Comparison of ENCODE assay signal across 11 cellular contexts in the genomic region with DNA sequence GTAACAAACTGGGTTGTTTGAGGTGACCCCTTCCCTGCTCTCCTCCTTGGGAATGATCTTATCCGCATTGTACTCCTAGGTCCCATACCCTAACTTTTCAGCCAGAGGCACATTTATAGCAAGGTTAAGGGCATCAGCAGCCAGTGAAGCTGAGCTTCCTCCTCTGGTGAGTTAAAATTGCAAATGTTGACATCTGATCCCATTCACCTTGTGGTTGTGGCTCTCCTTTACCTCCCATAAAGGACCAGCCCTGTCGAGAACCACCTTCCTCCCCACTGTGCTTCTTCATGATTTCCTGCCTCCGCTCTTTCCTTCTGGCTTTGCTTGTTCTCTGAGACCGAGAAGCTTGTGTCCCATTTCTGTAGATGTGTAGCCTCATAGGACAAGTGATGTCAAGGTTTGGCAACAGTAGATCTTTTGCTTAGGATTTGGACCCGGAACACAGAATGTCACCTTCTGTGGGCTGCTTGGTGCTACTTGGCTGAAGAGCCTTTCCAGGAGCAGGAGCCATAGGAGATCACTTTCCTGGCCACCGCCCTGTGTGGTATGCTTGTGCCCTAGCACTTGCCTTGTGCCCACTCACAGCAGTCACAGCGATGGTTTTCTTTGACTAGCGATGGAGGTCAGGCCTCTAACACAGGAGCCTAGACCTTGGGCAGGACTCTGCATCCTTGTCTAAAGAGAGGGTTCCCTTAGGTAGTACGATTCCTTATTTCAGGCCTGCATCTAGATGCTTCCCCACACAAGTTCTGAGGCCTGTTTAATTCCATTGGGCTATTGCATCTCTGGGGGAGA. TPM values are rescaled to one million over a fixed set of nuclear protein-coding genes. Genes with fewer than 3 reads are reported as not detected.
A peak's percentile ranks its signal among the peaks of the same experiment; 100 is the strongest.
DNase-seq lines count a peak whose midpoint lies in the region; ATAC-seq, FAIRE-seq and TF ChIP-seq lines count a peak whose summit lies in the region.
"Had no signal": no experiment of that assay in that cellular context is flagged by ENCODE, and none has a peak within 500 bp of the region (broad histone marks: within the 10 kb centered on the region; RNA-seq: fewer than 3 reads in every experiment).

No MANE protein-coding gene starts in this region.

- H3K4me1 Mint-ChIP-seq in activated CD4-positive, alpha-beta memory T cell treated with anti-CD3 and anti-CD28 coated beads, Interleukin-2, amount 10 ng/mL, durations not matched to agents 7 days and 5 days, result peaks cover 59% of the 10 kb centered on the region
- peaks cover 27% of the 10 kb centered on the region for H3K4me1 Mint-ChIP-seq in endodermal cell

- H3K9ac ChIP-seq in skeletal muscle tissue (ENCODE audit: low read depth in 1 of 3, low read length in 3 of 3), result peak overlapping the region in 1 of 3 donors; percentile 24
- H3K9ac ChIP-seq in endodermal cell (ENCODE audit: extremely low read depth, low read length, poor library complexity, severe bottlenecking), result no peak overlapping the region

- no peak for TF ChIP-seq EP300 in gastroesophageal sphincter (IDR thresholded peaks at IDR 0.05)

- no peaks in the 10 kb centered on the region for H3K27me3 ChIP-seq in gastroesophageal sphincter
- H3K27me3 ChIP-seq in skeletal muscle tissue (ENCODE audit: control insufficient read depth in 3 of 3, insufficient read depth in 3 of 3, low read length in 3 of 3), result no peaks in the 10 kb centered on the region
- H3K27me3 ChIP-seq in endodermal cell (ENCODE audit: control insufficient read depth, insufficient read depth, low read length, poor library complexity, severe bottlenecking), result no peaks in the 10 kb centered on the region
- H3K27me3 ChIP-seq: colonic mucosa had no signal

- no peak for FAIRE-seq in urothelium cell line (lab: Jason Lieb, UNC)

- no peaks in the 10 kb centered on the region for H3K27me3 Mint-ChIP-seq in activated CD4-positive, alpha-beta memory T cell treated with anti-CD3 and anti-CD28 coated beads, Interleukin-2, amount 10 ng/mL, durations not matched to agents 7 days and 5 days
- no peaks in the 10 kb centered on the region for H3K27me3 Mint-ChIP-seq in endodermal cell (ENCODE audit: insufficient read depth)

- H3K4me1 ChIP-seq in gastroesophageal sphincter, result peaks cover 16 to 72% (median 27%) of the 10 kb centered on the region in 3 donors
- H3K4me1 ChIP-seq in skeletal muscle tissue (ENCODE audit: control insufficient read depth in 3 of 3, insufficient read depth in 3 of 3, low read length in 3 of 3), result peaks cover 47 to 56% (median 49%) of the 10 kb centered on the region in 3 donors
- H3K4me1 ChIP-seq in endodermal cell (ENCODE audit: control insufficient read depth, insufficient read depth, low read length), result peaks cover 9% of the 10 kb centered on the region

- no peak for TF ChIP-seq POLR2A in gastroesophageal sphincter (IDR thresholded peaks at IDR 0.05)

- CTCF ChIA-PET in activated CD4-positive, alpha-beta memory T cell treated with anti-CD3 and anti-CD28 coated beads, Interleukin-2, amount 10 ng/mL, durations not matched to agents 7 days and 5 days (lab: Charles Lee), result interaction anchor here (1.2 kb wide), 1 partner anchor 31 kb away, joined by 3 read pairs; no protein-coding TSS in a partner anchor

- 80 to 95% methylated on average over 3 to 6 of the region's 9 CpGs for WGBS in gastroesophageal sphincter (ENCODE audit: low coverage in 1 of 2), 2 donors
- WGBS in endodermal cell (ENCODE audit: insufficient coverage in 1 of 2, insufficient read length in 1 of 2), 2 experiments, result 91 to 100% methylated on average over 6 to 9 of the region's 9 CpGs

- TF ChIP-seq CTCF in gastroesophageal sphincter (IDR thresholded peaks at IDR 0.05) (no peak), endodermal cell (conservative IDR thresholded peaks at IDR 0.05) (no peak)

- no peak overlapping the region for H3K4me3 Mint-ChIP-seq in activated CD4-positive, alpha-beta memory T cell treated with anti-CD3 and anti-CD28 coated beads, Interleukin-2, amount 10 ng/mL, durations not matched to agents 7 days and 5 days
- H3K4me3 Mint-ChIP-seq in endodermal cell, result no peak overlapping the region

- POLR2A ChIA-PET in activated CD4-positive, alpha-beta memory T cell treated with anti-CD3 and anti-CD28 coated beads, Interleukin-2, amount 10 ng/mL, durations not matched to agents 7 days and 5 days (lab: Charles Lee), result interaction anchor here (0.8 to 3.1 kb wide), 4 partner anchors 17 to 33 kb away, joined by 3 to 20 read pairs (median 4); partner anchors contain the start of genes FBXO42 and SZRD1

- DNase-seq in activated CD4-positive, alpha-beta memory T cell treated with anti-CD3 and anti-CD28 coated beads, Interleukin-2, amount 10 ng/mL, durations not matched to agents 7 days and 5 days, result no peak
- DNase-seq in hepatic stellate cell (ENCODE audit: low spot score), result no peak
- no peak for DNase-seq in DMS79 treated with DMSO at 0.1 percent for 48 hours (lab: John Stamatoyannopoulos, UW)
- DNase-seq in urothelium cell line (ENCODE audit: low spot score), result no peak
- DNase-seq in endodermal cell, result no peak
- DNase-seq: activated CD4-positive, CD25-positive, alpha-beta regulatory T cell; colonic mucosa; NK-92 treated with Interleukin-12 subunit alpha and Interleukin-12 subunit beta, amount 100 ng/mL, for 24 hours had no signal

- H3K36me3 ChIP-seq in gastroesophageal sphincter, result no peaks in the 10 kb centered on the region
- H3K36me3 ChIP-seq in skeletal muscle tissue (ENCODE audit: control insufficient read depth in 3 of 3, insufficient read depth in 3 of 3, low read length in 3 of 3), result no peaks in the 10 kb centered on the region
- H3K36me3 ChIP-seq in endodermal cell (ENCODE audit: control insufficient read depth, insufficient read depth, low read length), result no peaks in the 10 kb centered on the region
- H3K36me3 ChIP-seq: colonic mucosa had no signal

- H3K27ac Mint-ChIP-seq in activated CD4-positive, alpha-beta memory T cell treated with anti-CD3 and anti-CD28 coated beads, Interleukin-2, amount 10 ng/mL, durations not matched to agents 7 days and 5 days, result peak overlapping the region; percentile 12
- no peak overlapping the region for H3K27ac Mint-ChIP-seq in endodermal cell

- ATAC-seq in GM21723 (IDR thresholded peaks at IDR 0.05; ENCODE audit: unreplicated experiment) (peak; percentile 5), gastroesophageal sphincter (no peak)

- H3K36me3 Mint-ChIP-seq in activated CD4-positive, alpha-beta memory T cell treated with anti-CD3 and anti-CD28 coated beads, Interleukin-2, amount 10 ng/mL, durations not matched to agents 7 days and 5 days (ENCODE audit: low read depth), result peaks cover 20% of the 10 kb centered on the region
- H3K36me3 Mint-ChIP-seq in endodermal cell (ENCODE audit: low read depth), result peaks cover 3% of the 10 kb centered on the region

- H3K4me3 ChIP-seq in gastroesophageal sphincter (no peak overlapping the region), skeletal muscle tissue (ENCODE audit: low read length in 3 of 3) (peak overlapping the region; percentile 0 to 79 (median 19)), endodermal cell (ENCODE audit: low read length) (no peak overlapping the region)
- H3K4me3 ChIP-seq: colonic mucosa had no signal

- H3K27ac ChIP-seq in gastroesophageal sphincter, result peak overlapping the region; percentile 2 to 84 (median 80)
- peak overlapping the region; percentile 78 for H3K27ac ChIP-seq in skeletal muscle tissue (ENCODE audit: low read depth, low read length)
- no peak overlapping the region for H3K27ac ChIP-seq in endodermal cell (ENCODE audit: low read depth, low read length)
- H3K27ac ChIP-seq: colonic mucosa had no signal

- H3K9me3 ChIP-seq in gastroesophageal sphincter, result no peaks in the 10 kb centered on the region
- no peaks in the 10 kb centered on the region for H3K9me3 ChIP-seq in skeletal muscle tissue (ENCODE audit: control insufficient read depth in 3 of 3, low read length in 3 of 3)
- H3K9me3 ChIP-seq in endodermal cell (ENCODE audit: control insufficient read depth, low read length), result no peaks in the 10 kb centered on the region
- H3K9me3 ChIP-seq: colonic mucosa had no signal

- H3K9me3 Mint-ChIP-seq in activated CD4-positive, alpha-beta memory T cell treated with anti-CD3 and anti-CD28 coated beads, Interleukin-2, amount 10 ng/mL, durations not matched to agents 7 days and 5 days, result no peaks in the 10 kb centered on the region
- H3K9me3 Mint-ChIP-seq in endodermal cell, result no peaks in the 10 kb centered on the region

RNA-seq across cellular contexts. Expression of gene SZRD1, which starts 18.8 kb away (rescaled TPM):
- 100 to 1,000 TPM; 156 to 157 TPM for total RNA-seq in activated CD4-positive, alpha-beta memory T cell treated with anti-CD3 and anti-CD28 coated beads, Interleukin-2, amount 10 ng/mL, durations not matched to agents 7 days and 5 days
- total RNA-seq in gastroesophageal sphincter (100 to 1,000 TPM in 2 of 4 donors, 10 to 100 TPM in 2; 85.8 to 117 (median 99.4) TPM), skeletal muscle tissue (13.0 TPM), endodermal cell (100 to 1,000 TPM; 111 to 118 TPM)
- 81.7 TPM for polyA plus RNA-seq in endodermal cell (2013, experiment 1 of 2)
- polyA plus RNA-seq in endodermal cell (2013, experiment 2 of 2), result 86.2 TPM

RNA-seq across cellular contexts. Expression of gene FBXO42, which starts 33.6 kb away (rescaled TPM):
- 10 to 100 TPM; 19.9 to 20.7 TPM for total RNA-seq in activated CD4-positive, alpha-beta memory T cell treated with anti-CD3 and anti-CD28 coated beads, Interleukin-2, amount 10 ng/mL, durations not matched to agents 7 days and 5 days
- total RNA-seq in gastroesophageal sphincter (10 to 100 TPM; 26.8 to 33.0 (median 29.7) TPM), skeletal muscle tissue (12.0 TPM), endodermal cell (10 to 100 TPM; 17.6 to 20.0 TPM)
- polyA plus RNA-seq in endodermal cell (2013, experiment 1 of 2), result 21.1 TPM
- polyA plus RNA-seq in endodermal cell (2013, experiment 2 of 2), result 20.9 TPM

RNA-seq across cellular contexts. Expression of gene SPATA21, which starts 51.4 kb away (rescaled TPM):
- total RNA-seq in activated CD4-positive, alpha-beta memory T cell treated with anti-CD3 and anti-CD28 coated beads, Interleukin-2, amount 10 ng/mL, durations not matched to agents 7 days and 5 days, result under 1 TPM in 1 of 2 experiments, not detected in 1; 0.05 TPM
- total RNA-seq in gastroesophageal sphincter, result 1 to 10 TPM in 1 of 4 donors, under 1 TPM in 1, not detected in 2; 0.12 to 3.6 TPM
- not detected for total RNA-seq in skeletal muscle tissue
- total RNA-seq in endodermal cell, result not detected
- polyA plus RNA-seq in endodermal cell (2013, experiment 1 of 2), result not detected
- polyA plus RNA-seq in endodermal cell (2013, experiment 2 of 2), result not detected
- total RNA-seq: colonic mucosa had no signal

RNA-seq across cellular contexts. Expression of gene NECAP2, which starts 54.7 kb away (rescaled TPM):
- total RNA-seq in activated CD4-positive, alpha-beta memory T cell treated with anti-CD3 and anti-CD28 coated beads, Interleukin-2, amount 10 ng/mL, durations not matched to agents 7 days and 5 days, result 100 to 1,000 TPM; 123 to 132 TPM
- total RNA-seq in gastroesophageal sphincter, result 10 to 100 TPM; 31.4 to 43.2 (median 37.6) TPM
- 40.2 TPM for total RNA-seq in skeletal muscle tissue
- total RNA-seq in endodermal cell, result 10 to 100 TPM; 43.9 to 45.8 TPM
- polyA plus RNA-seq in endodermal cell (2013, experiment 1 of 2), result 40.4 TPM
- polyA plus RNA-seq in endodermal cell (2013, experiment 2 of 2), result 37.9 TPM

Comparison
In these comparisons a context has a peak if more than half of its experiments do, and no peak if none do; other contexts are left out.
1. H3K4me3 ChIP-seq: peak in skeletal muscle tissue (3 of 3); none in gastroesophageal sphincter (0 of 2) and endodermal cell (single experiment).